Comparison of ENCODE assay signal across 1 cellular context in genomic region chr2:152171733-152172132, GRCh38.
TF ChIP-seq lines count a peak whose summit lies in the region.

No MANE protein-coding gene starts in this region.

TF ChIP-seq in A549, 52 proteins besides CTCF, POLR2A, EP300 and RAD21:
- TF ChIP-seq MAX (IDR thresholded peaks at IDR 0.05), result 0 out of 2 replicates have a peak, but pooled peaks have one; percentile 23
- TF ChIP-seq ESRRA (IDR thresholded peaks at IDR 0.05; ENCODE audit: borderline replicate concordance, low read length), result no peak
- TF ChIP-seq EHF (CRISPR knock-in tag; IDR thresholded peaks at IDR 0.05), result no peak
- TF ChIP-seq HOXA7 (CRISPR knock-in tag; IDR thresholded peaks at IDR 0.05), result no peak
- no peak for TF ChIP-seq TFCP2L1 (CRISPR knock-in tag; IDR thresholded peaks at IDR 0.05)
- no peak for TF ChIP-seq HOXB13 (CRISPR knock-in tag; IDR thresholded peaks at IDR 0.05; ENCODE audit: low read depth)
- 0 out of 2 replicates have a peak, but pooled peaks have one; percentile 51 for TF ChIP-seq EHMT2 (IDR thresholded peaks at IDR 0.05; ENCODE audit: low read depth)
- no peak for TF ChIP-seq MAZ (IDR thresholded peaks at IDR 0.05; ENCODE audit: borderline replicate concordance, low read depth, low read length)
- no peak for TF ChIP-seq USF2 (IDR thresholded peaks at IDR 0.05)
- TF ChIP-seq KDM5A (IDR thresholded peaks at IDR 0.05), result no peak
- no peak for TF ChIP-seq HMGXB4 (CRISPR knock-in tag; IDR thresholded peaks at IDR 0.05; ENCODE audit: borderline replicate concordance)
- TF ChIP-seq PBX3 (IDR thresholded peaks at IDR 0.05), result no peak
- TF ChIP-seq ATOH8 (CRISPR knock-in tag; IDR thresholded peaks at IDR 0.05; ENCODE audit: low read depth), result no peak
- TF ChIP-seq FOSL2 (IDR thresholded peaks at IDR 0.05), result no peak
- TF ChIP-seq FOSL2 (CRISPR knock-in tag; IDR thresholded peaks at IDR 0.05), result no peak
- TF ChIP-seq BHLHE40 (IDR thresholded peaks at IDR 0.05; ENCODE audit: low read depth, low read length), result no peak
- no peak for TF ChIP-seq JUN (IDR thresholded peaks at IDR 0.05)
- no peak for TF ChIP-seq NFE2L2 (conservative IDR thresholded peaks at IDR 0.05; ENCODE audit: low read length)
- TF ChIP-seq HDAC2 (IDR thresholded peaks at IDR 0.05), result no peak
- TF ChIP-seq BCL3 (IDR thresholded peaks at IDR 0.05), result no peak
- no peak for TF ChIP-seq HES2 (IDR thresholded peaks at IDR 0.05)
- TF ChIP-seq GATA3 (IDR thresholded peaks at IDR 0.05; ENCODE audit: borderline replicate concordance), result 0 out of 2 replicates have a peak, but pooled peaks have one; percentile 54
- TF ChIP-seq REST (IDR thresholded peaks at IDR 0.05), result no peak
- TF ChIP-seq SREBF2 (IDR thresholded peaks at IDR 0.05), result no peak
- no peak for TF ChIP-seq E2F6 (IDR thresholded peaks at IDR 0.05; ENCODE audit: borderline replicate concordance, low read depth)
- no peak for TF ChIP-seq RARB (CRISPR knock-in tag; IDR thresholded peaks at IDR 0.05)
- TF ChIP-seq NPAS2 (CRISPR knock-in tag; IDR thresholded peaks at IDR 0.05; ENCODE audit: borderline replicate concordance), result no peak
- TF ChIP-seq ZSCAN20 (CRISPR knock-in tag; IDR thresholded peaks at IDR 0.05), result no peak
- TF ChIP-seq HEYL (CRISPR knock-in tag; IDR thresholded peaks at IDR 0.05), result no peak
- TF ChIP-seq JUNB (IDR thresholded peaks at IDR 0.05), result no peak
- peak; percentile 20; the same call in 1 of the 3 replicates for TF ChIP-seq SMC3 (IDR thresholded peaks at IDR 0.05)
- no peak for TF ChIP-seq CBX8 (IDR thresholded peaks at IDR 0.05)
- no peak for TF ChIP-seq CBX2 (IDR thresholded peaks at IDR 0.05; ENCODE audit: borderline replicate concordance, low read depth)
- TF ChIP-seq ZNF302 (CRISPR knock-in tag; IDR thresholded peaks at IDR 0.05), result no peak
- TF ChIP-seq CEBPB (IDR thresholded peaks at IDR 0.05), result peak in 1 of 2 experiments; percentile 82; a peak in 2 of 4 replicates
- no peak for TF ChIP-seq RFX5 (IDR thresholded peaks at IDR 0.05)
- TF ChIP-seq ZC3H11A (IDR thresholded peaks at IDR 0.05), result no peak
- TF ChIP-seq ZFP36 (IDR thresholded peaks at IDR 0.05; ENCODE audit: borderline replicate concordance, partially characterized antibody), result no peak
- TF ChIP-seq RCOR1 (IDR thresholded peaks at IDR 0.05; ENCODE audit: low read depth, low read length), result no peak
- TF ChIP-seq CHD4 (IDR thresholded peaks at IDR 0.05; ENCODE audit: borderline replicate concordance), result no peak
- TF ChIP-seq HOXB5 (CRISPR knock-in tag; IDR thresholded peaks at IDR 0.05), result no peak
- no peak for TF ChIP-seq MYC (IDR thresholded peaks at IDR 0.05; ENCODE audit: borderline replicate concordance, low read length)
- TF ChIP-seq POLR2AphosphoS2 (conservative IDR thresholded peaks at IDR 0.05; ENCODE audit: low read length), result no peak
- TF ChIP-seq FOXS1 (CRISPR knock-in tag; IDR thresholded peaks at IDR 0.05), result 0 out of 2 replicates have a peak, but pooled peaks have one; percentile 28
- no peak for TF ChIP-seq ELK1 (IDR thresholded peaks at IDR 0.05; ENCODE audit: low read depth, low read length)
- TF ChIP-seq NR3C1 (IDR thresholded peaks at IDR 0.05), result no peak
- no peak for TF ChIP-seq TP53 (CRISPR knock-in tag; IDR thresholded peaks at IDR 0.05)
- TF ChIP-seq RNF2 (IDR thresholded peaks at IDR 0.05; ENCODE audit: borderline replicate concordance, low read depth), result no peak
- TF ChIP-seq FOSB (CRISPR knock-in tag; IDR thresholded peaks at IDR 0.05), result no peak
